1 cellular context compared by ENCODE assay signal in genomic region chr12:57726151-57726883, GRCh38.
TF ChIP-seq lines count a peak whose summit lies in the region.

No MANE protein-coding gene starts in this region.

TF ChIP-seq in HEK293, 187 proteins besides CTCF, POLR2A, EP300 and RAD21 (continued from another document and continues in another):
- TF ChIP-seq ZBTB11 (tag by site-specific recombination; conservative IDR thresholded peaks at IDR 0.05; ENCODE audit: low read depth) (peak; percentile 61), ZNF76 (tag by site-specific recombination; IDR thresholded peaks at IDR 0.05; ENCODE audit: borderline replicate concordance, low read depth) (peak; percentile 46; the same call in 1 of the 2 replicates), ZNF24 (tag by site-specific recombination; IDR thresholded peaks at IDR 0.05) (peak; percentile 60; the same call in 1 of the 2 replicates), ATF2 (tag by site-specific recombination; IDR thresholded peaks at IDR 0.05; ENCODE audit: low read depth) (no peak), REPIN1 (tag by site-specific recombination; IDR thresholded peaks at IDR 0.05; ENCODE audit: low read depth) (0 out of 2 replicates have a peak, but pooled peaks have one; percentile 86), ZNF23 (tag by site-specific recombination; IDR thresholded peaks at IDR 0.05; ENCODE audit: borderline replicate concordance) (no peak), ZNF10 (tag by site-specific recombination; IDR thresholded peaks at IDR 0.05) (no peak), ZNF621 (tag by site-specific recombination; IDR thresholded peaks at IDR 0.05) (no peak), REST (tag by site-specific recombination; IDR thresholded peaks at IDR 0.05) (peak; percentile 82), KLF1 (tag by site-specific recombination; IDR thresholded peaks at IDR 0.05) (peak; percentile 95), HIC1 (tag by site-specific recombination; IDR thresholded peaks at IDR 0.05) (peak; percentile 96), ZNF777 (tag by site-specific recombination; IDR thresholded peaks at IDR 0.05; ENCODE audit: borderline replicate concordance) (peak; percentile 94), ZNF37A (tag by site-specific recombination; IDR thresholded peaks at IDR 0.05) (no peak), GLIS2 (tag by site-specific recombination; IDR thresholded peaks at IDR 0.05) (peak; percentile 100), ZNF155 (tag by site-specific recombination; IDR thresholded peaks at IDR 0.05) (no peak), PRDM6 (tag by site-specific recombination; IDR thresholded peaks at IDR 0.05) (no peak), ZSCAN5A (tag by site-specific recombination; IDR thresholded peaks at IDR 0.05) (no peak; the same call in 1 of the 2 replicates), HOXA7 (CRISPR knock-in tag; IDR thresholded peaks at IDR 0.05; ENCODE audit: borderline replicate concordance) (no peak), ZNF394 (tag by site-specific recombination; IDR thresholded peaks at IDR 0.05; ENCODE audit: borderline replicate concordance) (peak; percentile 54; the same call in 1 of the 2 replicates), GLIS1 (tag by site-specific recombination; IDR thresholded peaks at IDR 0.05) (peak; percentile 81), ZNF501 (tag by site-specific recombination; IDR thresholded peaks at IDR 0.05) (peak; percentile 96), GLI2 (tag by site-specific recombination; IDR thresholded peaks at IDR 0.05; ENCODE audit: borderline replicate concordance, low read depth) (no peak), PRDM10 (tag by site-specific recombination; IDR thresholded peaks at IDR 0.05) (peak; percentile 61), ZNF707 (tag by site-specific recombination; IDR thresholded peaks at IDR 0.05) (0 out of 2 replicates have a peak, but pooled peaks have one; percentile 31), INSM2 (tag by site-specific recombination; IDR thresholded peaks at IDR 0.05) (0 out of 2 replicates have a peak, but pooled peaks have one; percentile 61), ZNF335 (tag by site-specific recombination; conservative IDR thresholded peaks at IDR 0.05) (peak; percentile 99), ZNF214 (tag by site-specific recombination; IDR thresholded peaks at IDR 0.05; ENCODE audit: borderline replicate concordance) (no peak), ZNF629 (tag by site-specific recombination; IDR thresholded peaks at IDR 0.05) (peak; percentile 81), ZNF585B (tag by site-specific recombination; IDR thresholded peaks at IDR 0.05) (0 out of 2 replicates have a peak, but pooled peaks have one; percentile 8), ZSCAN30 (tag by site-specific recombination; IDR thresholded peaks at IDR 0.05) (peak; percentile 52; the same call in 1 of the 2 replicates), ZNF692 (tag by site-specific recombination; IDR thresholded peaks at IDR 0.05) (peak; percentile 88; the same call in 1 of the 2 replicates)
